Comparison of ENCODE assay signal across 9 cellular contexts in the genomic region with DNA sequence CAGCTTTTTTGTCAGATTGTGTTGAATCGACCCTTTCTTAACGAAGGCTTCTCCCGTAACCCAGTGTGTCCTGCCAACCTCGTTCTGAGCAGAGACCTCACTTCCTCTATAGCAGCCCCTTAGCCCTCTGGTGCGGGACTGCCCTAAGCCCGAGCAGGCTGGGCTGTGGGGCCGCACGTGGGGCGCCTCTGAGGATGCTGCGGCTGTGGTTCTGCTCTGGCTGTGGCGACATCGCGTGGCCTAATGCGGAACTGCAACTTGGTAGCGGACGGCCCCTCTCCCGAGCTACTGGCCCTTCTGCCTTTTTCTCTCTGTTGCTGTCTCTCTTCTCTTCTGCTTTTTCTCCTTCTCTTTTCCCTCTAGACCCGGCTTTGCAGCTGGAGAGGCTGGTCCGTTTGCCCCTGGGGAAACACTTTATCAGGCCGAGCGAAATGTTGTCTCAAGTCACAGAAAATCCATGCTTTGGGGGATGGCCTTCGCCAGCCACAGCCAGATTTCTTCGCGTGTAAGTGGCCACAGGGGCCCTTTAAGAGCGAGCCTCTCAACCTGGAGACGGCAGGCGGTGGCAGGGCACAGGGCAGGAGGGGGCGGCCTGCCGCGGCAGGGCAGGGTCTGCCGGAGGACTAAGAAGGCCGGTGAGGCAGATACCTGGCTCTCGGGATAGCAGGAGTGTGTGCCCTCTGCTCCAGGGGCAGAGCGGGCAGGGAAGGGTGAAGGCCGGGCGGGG. TPM values are rescaled to one million over a fixed set of nuclear protein-coding genes. Genes with fewer than 3 reads are reported as not detected.
DNase-seq lines count a peak whose midpoint lies in the region; ATAC-seq and TF ChIP-seq lines count a peak whose summit lies in the region.
"Had no signal": no experiment of that assay in that cellular context is flagged by ENCODE, and none has a peak within 500 bp of the region (broad histone marks: within the 10 kb centered on the region; RNA-seq: fewer than 3 reads in every experiment).

No MANE protein-coding gene starts in this region.

- BruUV-seq in mammary epithelial cell (replicated peaks; lab: Mats Ljungman, UMichigan): no TSS peak

- DNase-seq in NCI-H128 (lab: John Stamatoyannopoulos, UW; ENCODE audit: unreplicated experiment) (peak; percentile 29), activated B cell treated with CpG ODN at 0.5 μM for 24 hours (peak; percentile 82), mammary epithelial cell (peak; percentile 42), islet precursor cell (peak; percentile 87)
- peak; percentile 67 to 82 for DNase-seq in stimulated activated CD4-positive, alpha-beta T cell treated with anti-CD3 and anti-CD28 coated beads, Interleukin-15, amount 100 ng/mL, for 48 hours (ENCODE audit: low read depth in 2 of 2)

- 53% methylated on average over 19 of the region's 36 CpGs for WGBS in mammary epithelial cell (ENCODE audit: low coverage, missing lambda C conversion rate)

- H3K9ac ChIP-seq in BLaER1 treated with 17β-estradiol and CSF1 and Interleukin-3, amounts not matched to agents 10 nM and 100 nM: 0 out of 22 replicates have a peak overlapping the region, but pooled peaks of 1 of the 11 experiments have one; percentile 1
- H3K9ac ChIP-seq in mammary epithelial cell (ENCODE audit: insufficient read depth, low read length): peak overlapping the region; percentile 32

- no peak overlapping the region for H3K27ac Mint-ChIP-seq in activated B cell treated with CpG ODN at 0.5 μM for 24 hours

- no peaks in the 10 kb centered on the region for H3K79me2 ChIP-seq in mammary epithelial cell (ENCODE audit: insufficient read depth, low read length)

- intact Hi-C loops in activated B cell treated with CpG ODN at 0.5 μM for 24 hours (cut with micrococcal nuclease): loop anchor here (2.0 to 10.0 kb wide), 3 partner anchors 20 to 840 kb away; partner anchors contain the start of genes GLCE and KIF23
- intact Hi-C loops in mammary epithelial cell (cut with micrococcal nuclease): loop anchor here (1.0 to 10.0 kb wide), 4 partner anchors 129 to 335 kb away; partner anchors contain the start of gene GLCE

- H3K27me3 ChIP-seq in BLaER1 treated with 17β-estradiol and CSF1 and Interleukin-3, amounts not matched to agents 10 nM and 100 nM: no peaks in the 10 kb centered on the region
- H3K27me3 ChIP-seq in mammary epithelial cell (ENCODE audit: insufficient read depth, low read length): no peaks in the 10 kb centered on the region

- H3K27me3 Mint-ChIP-seq in activated B cell treated with CpG ODN at 0.5 μM for 24 hours: peaks cover 6% of the 10 kb centered on the region

- peaks cover 0 to 6% (median 0%) of the 10 kb centered on the region in 11 experiments; a peak in 1 of 22 replicates for H4K20me1 ChIP-seq in BLaER1 treated with 17β-estradiol and CSF1 and Interleukin-3, amounts not matched to agents 10 nM and 100 nM
- no peaks in the 10 kb centered on the region for H4K20me1 ChIP-seq in mammary epithelial cell (ENCODE audit: insufficient read depth, low read length)

- in situ Hi-C loops in mammary epithelial cell (cut with MboI; ENCODE audit: low sequenced_read_pairs in 2 of 2): no loop called here

- H3K4me2 ChIP-seq in BLaER1 treated with 17β-estradiol and CSF1 and Interleukin-3, amounts not matched to agents 10 nM and 100 nM: peak overlapping the region in 8 of 11 experiments; percentile 3 to 58 (median 34); a peak in 13 of 22 replicates
- H3K4me2 ChIP-seq in mammary epithelial cell (ENCODE audit: insufficient read depth, low read depth, low read length): peak overlapping the region; percentile 53

- peak; percentile 71 for ATAC-seq in GM19467 (IDR thresholded peaks at IDR 0.05; ENCODE audit: unreplicated experiment)
- ATAC-seq in activated B cell treated with CpG ODN at 0.5 μM for 24 hours (ENCODE audit: low read depth): peak; percentile 100
- ATAC-seq in HG02642 (IDR thresholded peaks at IDR 0.05; ENCODE audit: poor library complexity, unreplicated experiment): no peak

- no peaks in the 10 kb centered on the region for H3K9me3 ChIP-seq in BLaER1 treated with 17β-estradiol and CSF1 and Interleukin-3, amounts not matched to agents 10 nM and 100 nM (replicated peaks in 1 of 11)
- no peaks in the 10 kb centered on the region for H3K9me3 ChIP-seq in mammary epithelial cell (replicated peaks; ENCODE audit: insufficient read depth, low read length)

- peak; percentile 63 for TF ChIP-seq CTCF in activated B cell treated with CpG ODN at 0.5 μM for 24 hours (IDR thresholded peaks at IDR 0.05)
- TF ChIP-seq CTCF in mammary epithelial cell (conservative IDR thresholded peaks at IDR 0.05 in 1 of 2, IDR thresholded peaks at IDR 0.05 in 1 of 2; ENCODE audit: extremely low read depth in 1 of 2, insufficient read depth in 1 of 2, low read depth in 1 of 2, low read length in 2 of 2): peak; percentile 84 to 91

- H3K4me3 Mint-ChIP-seq in activated B cell treated with CpG ODN at 0.5 μM for 24 hours: no peak overlapping the region

- no peaks in the 10 kb centered on the region for H3K36me3 ChIP-seq in BLaER1 treated with 17β-estradiol and CSF1 and Interleukin-3, amounts not matched to agents 10 nM and 100 nM
- no peaks in the 10 kb centered on the region for H3K36me3 ChIP-seq in mammary epithelial cell (ENCODE audit: insufficient read depth, low read length)

- H3K27ac ChIP-seq in BLaER1 treated with 17β-estradiol and CSF1 and Interleukin-3, amounts not matched to agents 10 nM and 100 nM: no peak overlapping the region
- peak overlapping the region; percentile 42 for H3K27ac ChIP-seq in mammary epithelial cell (ENCODE audit: insufficient read depth, low read depth, low read length)

- dilution Hi-C loops in mammary epithelial cell (cut with HindIII; ENCODE audit: low sequenced_read_pairs): no loop called here

- peaks cover 11 to 29% (median 18%) of the 10 kb centered on the region in 10 experiments; a peak in 18 of 20 replicates for H3K4me1 ChIP-seq in BLaER1 treated with 17β-estradiol and CSF1 and Interleukin-3, amounts not matched to agents 10 nM and 100 nM
- peaks cover 47% of the 10 kb centered on the region for H3K4me1 ChIP-seq in mammary epithelial cell (ENCODE audit: insufficient read depth, low read length)

- H3K4me1 Mint-ChIP-seq in activated B cell treated with CpG ODN at 0.5 μM for 24 hours: peaks cover 7% of the 10 kb centered on the region

- H3K36me3 Mint-ChIP-seq in activated B cell treated with CpG ODN at 0.5 μM for 24 hours (ENCODE audit: low read depth): no peaks in the 10 kb centered on the region
- H3K36me3 Mint-ChIP-seq: IgD-negative memory B cell had no signal

- POLR2A ChIA-PET in activated B cell treated with CpG ODN at 0.5 μM for 24 hours (lab: Charles Lee): interaction anchor here (1.0 kb wide), 1 partner anchor 58 kb away, joined by 3 read pairs; the partner anchor contains the start of gene RPLP1

- peak overlapping the region; percentile 83 for H2AFZ ChIP-seq in mammary epithelial cell (ENCODE audit: low read depth, low read length)

- H3K4me3 ChIP-seq in BLaER1 treated with 17β-estradiol and CSF1 and Interleukin-3, amounts not matched to agents 10 nM and 100 nM: no peak overlapping the region
- no peak overlapping the region for H3K4me3 ChIP-seq in mammary epithelial cell (replicated peaks in 1 of 3; ENCODE audit: insufficient read depth in 1 of 3, low read depth in 2 of 3, low read length in 3 of 3)

- H3K9me3 Mint-ChIP-seq in activated B cell treated with CpG ODN at 0.5 μM for 24 hours: no peaks in the 10 kb centered on the region
- H3K9me3 Mint-ChIP-seq: IgD-negative memory B cell had no signal

- CTCF ChIA-PET in activated B cell treated with CpG ODN at 0.5 μM for 24 hours (lab: Charles Lee) (interaction anchor here (0.9 to 2.5 kb wide), 9 partner anchors 9 to 342 kb away, joined by 3 to 7 read pairs (median 4); no protein-coding TSS in a partner anchor), mammary epithelial cell (lab: Charles Lee; ENCODE audit: low non-redundant PET) (interaction anchor here (0.5 kb wide), 1 partner anchor 731 kb away, joined by 4 read pairs; no protein-coding TSS in a partner anchor)

RNA-seq across cellular contexts. Expression of gene KIF23, which starts 19.4 kb away (rescaled TPM):
- total RNA-seq in activated B cell treated with CpG ODN at 0.5 μM for 24 hours (1.0 and 1.5 TPM in 2 replicates), mammary epithelial cell (10 to 100 TPM; 14.7 to 55.8 TPM)
- 33.1 TPM for polyA plus RNA-seq in mammary epithelial cell
- 26.7 TPM for polyA minus RNA-seq in mammary epithelial cell

RNA-seq across cellular contexts. Expression of gene RPLP1, which starts 57.9 kb away (rescaled TPM):
- total RNA-seq in activated B cell treated with CpG ODN at 0.5 μM for 24 hours (3,035 and 3,437 TPM in 2 replicates), mammary epithelial cell (1,000 to 10,000 TPM in 1 of 2 donors, 100 to 1,000 TPM in 1; 152 to 1,750 TPM)
- 1,472 TPM for polyA plus RNA-seq in mammary epithelial cell
- 850 TPM for polyA minus RNA-seq in mammary epithelial cell

Comparison
In these comparisons a context has a peak if more than half of its experiments do, and no peak if none do; other contexts are left out.
1. DNase-seq: peak in every context shown above with its lines; median percentile 87 in islet precursor cell; 82 in activated B cell treated with CpG ODN at 0.5 μM for 24 hours; 74 in stimulated activated CD4-positive, alpha-beta T cell treated with anti-CD3 and anti-CD28 coated beads, Interleukin-15, amount 100 ng/mL, for 48 hours; 42 in mammary epithelial cell; 29 in NCI-H128.